In the genomic region with DNA sequence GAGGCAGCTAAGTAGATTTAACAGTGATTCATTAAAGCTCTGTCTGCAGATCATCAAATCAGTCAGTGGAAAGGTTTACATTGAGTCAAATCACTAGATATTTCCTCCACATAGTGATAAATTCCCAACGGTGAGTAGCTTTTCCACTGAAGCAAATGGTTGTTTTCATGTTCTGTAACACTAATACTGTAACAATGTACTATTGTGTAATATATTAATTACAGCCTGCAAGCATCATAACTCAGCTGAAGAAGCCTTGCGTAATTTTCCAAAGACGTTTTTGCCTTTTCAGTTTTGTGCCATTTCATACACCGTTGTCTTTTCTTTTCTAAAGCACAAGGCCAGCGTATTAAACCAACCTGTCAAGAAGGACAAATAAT, we compare ENCODE assay signal across 1 cellular context.
TF ChIP-seq lines count a peak whose summit lies in the region.

No MANE protein-coding gene starts in this region.

TF ChIP-seq in SK-N-SH, 30 proteins besides CTCF, POLR2A, EP300 and RAD21 (continued from another document):
- TF ChIP-seq RCOR1 (IDR thresholded peaks at IDR 0.05; ENCODE audit: low read length) (no peak), MAX (IDR thresholded peaks at IDR 0.05; ENCODE audit: low read depth) (no peak), YY1 (IDR thresholded peaks at IDR 0.05; ENCODE audit: low read depth) (no peak), FOSL2 (IDR thresholded peaks at IDR 0.05; ENCODE audit: borderline replicate concordance, low read depth) (no peak), RFX5 (IDR thresholded peaks at IDR 0.05; ENCODE audit: low read length) (no peak)
